14 cellular contexts compared by ENCODE assay signal in genomic region chr9:95249986-95250385, GRCh38.
DNase-seq lines count a peak whose midpoint lies in the region; ATAC-seq, FAIRE-seq and TF ChIP-seq lines count a peak whose summit lies in the region.
"Had no signal": no experiment of that assay in that cellular context is flagged by ENCODE, and none has a peak within 500 bp of the region (broad histone marks: within the 10 kb centered on the region; RNA-seq: fewer than 3 reads in every experiment).

No MANE protein-coding gene starts in this region.

- no peaks in the 10 kb centered on the region for H4K20me1 ChIP-seq in HepG2 (ENCODE audit: insufficient read depth, low read length)

- CTCF ChIA-PET in HepG2 (lab: Yijun Ruan, JAX; ENCODE audit: low intra/inter-chr PET ratio, low total read pairs) = no interaction called here

- H3K27ac ChIP-seq in HepG2 (ENCODE audit: extremely low read length, insufficient read depth, low read length) (no peak overlapping the region), right lobe of liver (no peak overlapping the region)
- H3K27ac ChIP-seq: RWPE1 had no signal

- FAIRE-seq in HepG2 (lab: Jason Lieb, UNC) = peak; percentile 59
- FAIRE-seq in bronchial epithelial cell (lab: Jason Lieb, UNC) = no peak
- no peak for FAIRE-seq in GM19239 (lab: Jason Lieb, UNC)
- FAIRE-seq: endometrium had no signal

- TF ChIP-seq POLR2A in HepG2 (IDR thresholded peaks at IDR 0.05; ENCODE audit: insufficient read depth in 1 of 2, low read depth in 2 of 2, low read length in 2 of 2) (no peak), right lobe of liver (IDR thresholded peaks at IDR 0.05) (no peak)

- BruUV-seq in HepG2 (replicated peaks; lab: Mats Ljungman, UMichigan) = no TSS peak

- TF ChIP-seq RAD21 in HepG2 (CRISPR knock-in tag; IDR thresholded peaks at IDR 0.05) = no peak

- H3K36me3 ChIP-seq in HepG2 (replicated peaks in 1 of 2; ENCODE audit: control insufficient read depth in 1 of 2, insufficient read depth in 2 of 2, low read length in 2 of 2) (peaks cover 1 to 23% of the 10 kb centered on the region in 2 experiments; a peak in 4 of 5 replicates), right lobe of liver (no peaks in the 10 kb centered on the region), bronchial epithelial cell (ENCODE audit: control insufficient read depth, insufficient read depth, low read length) (no peaks in the 10 kb centered on the region)

- H3K4me3 ChIP-seq in HepG2 (replicated peaks in 1 of 3; ENCODE audit: insufficient read depth in 1 of 3, low read depth in 2 of 3, low read length in 3 of 3) (no peak overlapping the region), right lobe of liver (no peak overlapping the region), bronchial epithelial cell (ENCODE audit: low read depth, low read length) (no peak overlapping the region)

- WGBS in HepG2 (ENCODE audit: low lambda C conversion rate) = 42% methylated on average over 2 of the region's 2 CpGs
- 92% methylated on average over 2 of the region's 2 CpGs for WGBS in right lobe of liver (ENCODE audit: insufficient coverage, low coverage, low lambda C conversion rate, missing lambda C conversion rate)

- H2AFZ ChIP-seq in HepG2 (ENCODE audit: low read length) = no peak overlapping the region

- POLR2A ChIA-PET in HepG2 (lab: Yijun Ruan, JAX) = no interaction called here

- intact Hi-C loops in HepG2 (cut with micrococcal nuclease; ENCODE audit: unreplicated experiment) = no loop called here
- intact Hi-C loops in right lobe of liver (cut with DNase I) = no loop called here

- no peak overlapping the region for H3K4me2 ChIP-seq in HepG2 (ENCODE audit: low read depth, low read length)

- H3K4me1 ChIP-seq in HepG2 (ENCODE audit: insufficient read depth, low read length) = peaks cover 12% of the 10 kb centered on the region
- no peaks in the 10 kb centered on the region for H3K4me1 ChIP-seq in right lobe of liver

- TF ChIP-seq CTCF in HepG2 (CRISPR knock-in tag; IDR thresholded peaks at IDR 0.05) = no peak
- no peak for TF ChIP-seq CTCF in right lobe of liver (IDR thresholded peaks at IDR 0.05)
- TF ChIP-seq CTCF in bronchial epithelial cell (IDR thresholded peaks at IDR 0.05; ENCODE audit: insufficient read depth, low read length, severe bottlenecking) = no peak

- H3K79me2 ChIP-seq in HepG2 (ENCODE audit: insufficient read depth, low read length) = peaks cover 3% of the 10 kb centered on the region

- no peaks in the 10 kb centered on the region for H3K27me3 ChIP-seq in HepG2 (ENCODE audit: control insufficient read depth in 1 of 2, insufficient read depth in 2 of 2, low read length in 2 of 2)
- no peaks in the 10 kb centered on the region for H3K27me3 ChIP-seq in right lobe of liver
- H3K27me3 ChIP-seq in bronchial epithelial cell (ENCODE audit: control insufficient read depth, insufficient read depth, low read length) = no peaks in the 10 kb centered on the region

- in situ Hi-C loops in HepG2 (cut with HindIII; ENCODE audit: extremely low pct_ligation_motif_present, low pct_unique_long_range_greater_than_20kb) = no loop called here

- ATAC-seq in HepG2 (peak; percentile 83), right lobe of liver (no peak), GM19452 (IDR thresholded peaks at IDR 0.05; ENCODE audit: unreplicated experiment) (no peak), GM19324 (IDR thresholded peaks at IDR 0.05; ENCODE audit: low FRiP score, unreplicated experiment) (no peak)
- ATAC-seq: activated CD4-positive, alpha-beta T cell treated with anti-CD3 and anti-CD28 coated beads for 36 hours; activated naive CD4-positive, alpha-beta T cell treated with anti-CD3 and anti-CD28 coated beads, Interleukin-2, amount 50 U/mL, for 72 hours had no signal

- DNase-seq in HepG2 (ENCODE audit: low spot score) (peak; percentile 65), right lobe of liver (no peak), NCI-H2227 (lab: John Stamatoyannopoulos, UW; ENCODE audit: unreplicated experiment) (peak; percentile 46), bronchial epithelial cell (ENCODE audit: low read depth) (peak; percentile 6), NCI-H82 treated with DMSO at 0.1 percent for 48 hours (lab: John Stamatoyannopoulos, UW; ENCODE audit: unreplicated experiment) (no peak), GM19239 (ENCODE audit: insufficient read length, low spot score) (no peak)
- DNase-seq: activated CD4-positive, alpha-beta T cell treated with anti-CD3 and anti-CD28 coated beads for 36 hours; HCEC 1CT; KBM-7 had no signal

- TF ChIP-seq EP300 in HepG2 (IDR thresholded peaks at IDR 0.05; ENCODE audit: low read depth in 2 of 2, low read length in 2 of 2) (no peak), HepG2 (CRISPR knock-in tag; IDR thresholded peaks at IDR 0.05; ENCODE audit: borderline replicate concordance) (no peak)

- H3K9me3 ChIP-seq in HepG2 (ENCODE audit: low read length) (no peaks in the 10 kb centered on the region), right lobe of liver (no peaks in the 10 kb centered on the region)

- H3K9ac ChIP-seq in HepG2 (ENCODE audit: insufficient read depth, low read depth, low read length) = no peak overlapping the region

TF ChIP-seq in HepG2, 621 proteins besides CTCF, POLR2A, EP300 and RAD21:
- TF ChIP-seq ZNF616 (CRISPR knock-in tag; IDR thresholded peaks at IDR 0.05; ENCODE audit: low read depth) (no peak), SOX5 (CRISPR knock-in tag; IDR thresholded peaks at IDR 0.05; ENCODE audit: borderline replicate concordance) (peak; percentile 54; the same call in 1 of the 2 replicates), IKZF1 (IDR thresholded peaks at IDR 0.05) (no peak), NR2F2 (IDR thresholded peaks at IDR 0.05; ENCODE audit: borderline replicate concordance, low read depth) (no peak), PATZ1 (CRISPR knock-in tag; IDR thresholded peaks at IDR 0.05) (0 out of 2 replicates have a peak, but pooled peaks have one; percentile 26), SAP130 (CRISPR knock-in tag; IDR thresholded peaks at IDR 0.05; ENCODE audit: low read depth) (no peak), SOX13 (IDR thresholded peaks at IDR 0.05) (no peak), SOX13 (CRISPR knock-in tag; conservative IDR thresholded peaks at IDR 0.05 in 1 of 2, IDR thresholded peaks at IDR 0.05 in 1 of 2) (peak in 1 of 2 experiments; percentile 75; a peak in 2 of 4 replicates), E2F2 (CRISPR knock-in tag; IDR thresholded peaks at IDR 0.05; ENCODE audit: borderline replicate concordance) (no peak), ZFY (CRISPR knock-in tag; IDR thresholded peaks at IDR 0.05) (no peak), REPIN1 (CRISPR knock-in tag; IDR thresholded peaks at IDR 0.05; ENCODE audit: borderline replicate concordance, low read depth) (no peak), ZNF780A (CRISPR knock-in tag; IDR thresholded peaks at IDR 0.05) (no peak), FOXO1 (CRISPR knock-in tag; IDR thresholded peaks at IDR 0.05) (no peak)

Comparison
In these comparisons a context has a peak if more than half of its experiments do, and no peak if none do; other contexts are left out.
1. DNase-seq: peak in HepG2 (single experiment), NCI-H2227 (single experiment) and bronchial epithelial cell (single experiment); none in right lobe of liver (0 of 3), NCI-H82 treated with DMSO at 0.1 percent for 48 hours (single experiment) and GM19239 (single experiment).